ENCODE assay signal across 12 cellular contexts in genomic region chr9:27369591-27369990, GRCh38.
DNase-seq lines count a peak whose midpoint lies in the region; ATAC-seq and TF ChIP-seq lines count a peak whose summit lies in the region.
"Had no signal": no experiment of that assay in that cellular context is flagged by ENCODE, and none has a peak within 500 bp of the region (broad histone marks: within the 10 kb centered on the region; RNA-seq: fewer than 3 reads in every experiment).

No MANE protein-coding gene starts in this region.

- H3K9me3 ChIP-seq in Karpas-422 (ENCODE audit: low read length) (no peaks in the 10 kb centered on the region), lower lobe of right lung (no peaks in the 10 kb centered on the region)
- H3K9me3 ChIP-seq: right atrium auricular region had no signal

- H3K27me3 ChIP-seq in Karpas-422 (ENCODE audit: low read length): no peaks in the 10 kb centered on the region
- H3K27me3 ChIP-seq in lower lobe of right lung (ENCODE audit: low read depth): no peaks in the 10 kb centered on the region
- H3K27me3 ChIP-seq: right atrium auricular region had no signal

- no peak overlapping the region for H2AFZ ChIP-seq in Karpas-422 (ENCODE audit: low read length)

- DNase-seq in CD1c-positive myeloid dendritic cell (ENCODE audit: extremely low spot score): peak; percentile 88
- peak; percentile 78 for DNase-seq in Karpas-422
- DNase-seq in caudate nucleus (lab: John Stamatoyannopoulos, UW): no peak
- DNase-seq in lower lobe of right lung: no peak
- no peak for DNase-seq in activated T-cell treated with anti-CD3 and anti-CD28 coated beads, Interleukin-2, amount 50 U/mL, for 48 hours
- no peak for DNase-seq in activated CD4-positive, alpha-beta T cell treated with anti-CD3 and anti-CD28 coated beads for 1 hour
- DNase-seq in DMS79 (lab: John Stamatoyannopoulos, UW): no peak
- DNase-seq: activated CD8-positive, alpha-beta T cell treated with anti-CD3 and anti-CD28 coated beads, Interleukin-2, amount 10 ng/mL, durations not matched to agents 7 days and 5 days; amygdala had no signal

- no peak overlapping the region for H3K9ac ChIP-seq in Karpas-422 (ENCODE audit: low read length)

- intact Hi-C loops in lower lobe of right lung (cut with DNase I): no loop called here

- peak; percentile 50 to 59 for ATAC-seq in lower lobe of right lung
- ATAC-seq in HG02759 (IDR thresholded peaks at IDR 0.05; ENCODE audit: unreplicated experiment): no peak
- ATAC-seq: activated CD8-positive, alpha-beta T cell treated with anti-CD3 and anti-CD28 coated beads, Interleukin-2, amount 10 ng/mL, durations not matched to agents 7 days and 5 days; activated T-helper 17 cell treated with anti-CD3 and anti-CD28 coated beads, Interleukin-2, amount 50 U/mL, for 72 hours had no signal

- H3K9me2 ChIP-seq in Karpas-422 (replicated peaks; ENCODE audit: insufficient read depth, low read length): no peaks in the 10 kb centered on the region

- H3K4me2 ChIP-seq in Karpas-422 (ENCODE audit: low read depth, low read length, poor library complexity, severe bottlenecking): peak overlapping the region; percentile 72

- H3K4me1 ChIP-seq in Karpas-422 (ENCODE audit: low read length): peaks cover 62% of the 10 kb centered on the region
- peaks cover 31% of the 10 kb centered on the region for H3K4me1 ChIP-seq in lower lobe of right lung

- H3K4me3 ChIP-seq in Karpas-422 (ENCODE audit: low read length) (peak overlapping the region; percentile 49), lower lobe of right lung (no peak overlapping the region)
- H3K4me3 ChIP-seq: right atrium auricular region had no signal

- no peaks in the 10 kb centered on the region for H3K36me3 ChIP-seq in Karpas-422 (ENCODE audit: insufficient read depth, low read length)
- H3K36me3 ChIP-seq in lower lobe of right lung: no peaks in the 10 kb centered on the region
- H3K36me3 ChIP-seq: right atrium auricular region had no signal

- H3K27ac ChIP-seq in Karpas-422 (ENCODE audit: low read length) (no peak overlapping the region), caudate nucleus (ENCODE audit: low read depth, low read length) (peak overlapping the region; percentile 81), lower lobe of right lung (no peak overlapping the region)
- H3K27ac ChIP-seq: right atrium auricular region had no signal

- H3K79me2 ChIP-seq in Karpas-422 (ENCODE audit: low read length): no peaks in the 10 kb centered on the region

- no peaks in the 10 kb centered on the region for H4K20me1 ChIP-seq in Karpas-422 (ENCODE audit: insufficient read depth, low read depth, low read length)

- no peak for TF ChIP-seq CTCF in lower lobe of right lung (IDR thresholded peaks at IDR 0.05)

Comparison
In these comparisons a context has a peak if more than half of its experiments do, and no peak if none do; other contexts are left out.
1. DNase-seq: peak in CD1c-positive myeloid dendritic cell (single experiment) and Karpas-422 (single experiment); none in caudate nucleus (0 of 61), lower lobe of right lung (single experiment), activated T-cell treated with anti-CD3 and anti-CD28 coated beads, Interleukin-2, amount 50 U/mL, for 48 hours (0 of 2), activated CD4-positive, alpha-beta T cell treated with anti-CD3 and anti-CD28 coated beads for 1 hour (single experiment) and DMS79 (single experiment).